ENCODE assay signal across 1 cellular context in the genomic region with DNA sequence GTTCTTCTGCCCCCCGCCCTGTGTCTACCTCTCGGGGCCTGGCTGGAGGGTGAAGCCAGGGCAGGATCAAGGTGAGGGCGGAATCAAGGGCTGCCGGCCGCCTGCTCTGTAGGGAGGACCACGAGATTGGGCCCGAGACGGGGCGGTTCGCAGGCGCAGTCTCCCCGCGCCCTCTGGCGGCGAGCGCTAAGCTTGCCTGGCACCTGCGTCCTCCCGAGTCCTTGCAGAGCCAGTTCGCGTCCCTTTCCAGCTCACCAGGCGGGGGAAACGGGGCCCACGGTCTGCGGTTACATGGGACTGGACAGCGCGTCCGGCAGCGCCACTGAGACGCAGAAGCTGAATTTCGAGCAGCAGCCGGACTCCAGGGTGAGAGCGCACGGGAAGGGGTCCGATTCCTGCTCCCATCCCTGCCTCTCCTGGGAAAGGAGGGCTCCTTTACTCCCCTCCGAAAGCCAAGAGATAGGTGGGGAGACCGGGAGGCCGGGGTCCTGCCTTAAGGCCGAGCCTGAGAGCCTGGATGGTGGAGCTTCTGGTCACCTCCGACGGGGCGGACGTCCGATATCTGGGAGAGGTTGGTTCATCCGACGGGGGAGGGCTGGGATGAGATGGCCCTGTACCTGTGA.
TF ChIP-seq lines count a peak whose summit lies in the region.

No MANE protein-coding gene starts in this region.

TF ChIP-seq in K562, 482 proteins besides CTCF, POLR2A, EP300 and RAD21 (continued from another document and continues in another):
- TF ChIP-seq FOXJ2 (tag; IDR thresholded peaks at IDR 0.05) (no peak), ZNF175 (CRISPR knock-in tag; IDR thresholded peaks at IDR 0.05; ENCODE audit: low read depth) (no peak), HDGF (IDR thresholded peaks at IDR 0.05) (no peak), FOXM1 (IDR thresholded peaks at IDR 0.05; ENCODE audit: low read depth) (no peak), FOXM1 (CRISPR knock-in tag; IDR thresholded peaks at IDR 0.05; ENCODE audit: low read depth) (no peak), PURB (CRISPR knock-in tag; IDR thresholded peaks at IDR 0.05; ENCODE audit: low read depth) (no peak), XRCC5 (IDR thresholded peaks at IDR 0.05; ENCODE audit: low read depth, low read length) (0 out of 2 replicates have a peak, but pooled peaks have one; percentile 42), ZEB2 (IDR thresholded peaks at IDR 0.05) (no peak), MCM5 (IDR thresholded peaks at IDR 0.05; ENCODE audit: low read depth) (no peak), EWSR1 (IDR thresholded peaks at IDR 0.05; ENCODE audit: borderline replicate concordance, low read depth, partially characterized antibody) (no peak), CXXC5 (CRISPR knock-in tag; IDR thresholded peaks at IDR 0.05) (peak; percentile 41), RBM34 (IDR thresholded peaks at IDR 0.05; ENCODE audit: borderline replicate concordance, insufficient read depth, low read length) (no peak), ESRRA (IDR thresholded peaks at IDR 0.05; ENCODE audit: borderline replicate concordance, low read depth) (peak; percentile 26; the same call in 1 of the 2 replicates), CREM (IDR thresholded peaks at IDR 0.05; ENCODE audit: low read depth) (0 out of 2 replicates have a peak, but pooled peaks have one; percentile 18), CHD4 (IDR thresholded peaks at IDR 0.05; ENCODE audit: insufficient read depth, insufficient replicate concordance, low read depth, low read length, poor library complexity, severe bottlenecking) (no peak), CAMTA2 (CRISPR knock-in tag; conservative IDR thresholded peaks at IDR 0.05) (no peak), KAT8 (IDR thresholded peaks at IDR 0.05; ENCODE audit: low read depth) (no peak)
- TF ChIP-seq, protein P1, sequence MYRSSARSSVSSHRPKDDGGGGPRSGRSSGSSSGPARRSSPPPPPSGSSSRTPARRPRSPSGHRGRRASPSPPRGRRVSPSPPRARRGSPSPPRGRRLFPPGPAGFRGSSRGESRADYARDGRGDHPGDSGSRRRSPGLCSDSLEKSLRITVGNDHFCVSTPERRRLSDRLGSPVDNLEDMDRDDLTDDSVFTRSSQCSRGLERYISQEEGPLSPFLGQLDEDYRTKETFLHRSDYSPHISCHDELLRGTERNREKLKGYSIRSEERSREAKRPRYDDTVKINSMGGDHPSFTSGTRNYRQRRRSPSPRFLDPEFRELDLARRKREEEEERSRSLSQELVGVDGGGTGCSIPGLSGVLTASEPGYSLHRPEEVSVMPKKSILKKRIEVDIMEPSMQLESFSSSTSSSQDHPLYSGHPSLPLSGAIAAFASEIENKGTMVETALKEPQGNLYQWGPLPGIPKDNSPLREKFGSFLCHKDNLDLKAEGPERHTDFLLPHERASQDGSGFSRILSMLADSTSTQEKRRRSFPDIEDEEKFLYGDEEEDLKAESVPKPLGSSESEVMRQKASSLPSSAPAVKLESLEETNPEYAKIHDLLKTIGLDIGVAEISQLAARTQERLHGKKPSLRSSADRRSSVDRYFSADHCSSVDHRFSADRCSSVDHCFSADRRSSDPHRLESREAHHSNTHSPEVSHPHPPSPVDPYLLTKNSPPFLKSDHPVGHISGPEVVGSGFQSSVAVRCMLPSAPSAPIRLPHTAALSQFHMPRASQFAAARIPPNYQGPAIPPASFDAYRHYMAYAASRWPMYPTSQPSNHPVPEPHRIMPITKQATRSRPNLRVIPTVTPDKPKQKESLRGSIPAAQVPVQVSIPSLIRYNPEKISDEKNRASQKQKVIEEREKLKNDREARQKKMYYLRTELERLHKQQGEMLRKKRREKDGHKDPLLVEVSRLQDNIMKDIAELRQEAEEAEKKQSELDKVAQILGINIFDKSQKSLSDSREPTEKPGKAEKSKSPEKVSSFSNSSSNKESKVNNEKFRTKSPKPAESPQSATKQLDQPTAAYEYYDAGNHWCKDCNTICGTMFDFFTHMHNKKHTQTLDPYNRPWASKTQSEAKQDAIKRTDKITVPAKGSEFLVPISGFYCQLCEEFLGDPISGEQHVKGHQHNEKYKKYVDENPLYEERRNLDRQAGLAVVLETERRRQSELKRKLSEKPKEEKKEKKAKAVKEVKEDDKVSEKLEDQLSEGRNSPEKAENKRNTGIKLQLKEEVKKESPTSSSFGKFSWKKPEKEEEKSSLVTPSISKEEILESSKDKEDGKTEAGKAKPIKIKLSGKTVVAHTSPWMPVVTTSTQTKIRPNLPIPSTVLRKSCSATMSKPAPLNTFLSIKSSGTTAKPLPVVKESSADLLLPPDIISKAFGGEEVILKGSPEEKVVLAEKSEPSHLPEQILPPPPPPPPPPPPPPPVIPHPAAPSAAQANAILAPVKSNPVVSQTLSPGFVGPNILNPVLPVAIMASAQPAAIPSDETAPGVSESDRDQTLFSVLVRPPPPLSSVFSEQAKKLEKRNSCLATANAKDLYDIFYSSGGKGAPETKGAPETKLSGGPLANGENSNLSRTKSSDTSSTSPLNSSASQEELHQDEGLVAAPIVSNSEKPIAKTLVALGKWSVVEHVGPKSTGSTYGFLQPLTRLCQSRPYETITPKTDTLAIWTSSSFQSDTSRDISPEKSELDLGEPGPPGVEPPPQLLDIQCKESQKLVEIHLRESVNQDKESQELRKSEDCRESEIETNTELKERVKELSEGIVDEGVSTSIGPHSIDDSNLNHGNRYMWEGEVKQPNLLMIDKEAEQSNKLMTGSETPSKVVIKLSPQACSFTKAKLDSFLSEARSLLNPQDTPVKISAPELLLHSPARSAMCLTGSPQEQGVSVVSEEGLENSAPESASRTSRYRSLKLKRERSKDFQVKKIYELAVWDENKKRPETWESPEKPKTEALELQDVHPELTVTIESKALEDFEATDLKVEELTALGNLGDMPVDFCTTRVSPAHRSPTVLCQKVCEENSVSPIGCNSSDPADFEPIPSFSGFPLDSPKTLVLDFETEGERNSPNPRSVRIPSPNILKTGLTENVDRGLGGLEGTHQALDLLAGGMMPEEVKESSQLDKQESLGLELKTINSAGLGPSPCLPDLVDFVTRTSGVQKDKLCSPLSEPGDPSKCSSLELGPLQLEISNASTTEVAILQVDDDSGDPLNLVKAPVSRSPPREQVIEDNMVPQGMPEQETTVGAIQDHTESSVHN (IDR thresholded peaks at IDR 0.05; ENCODE audit: borderline replicate concordance in 1 of 2, low read depth in 1 of 2): no peak
- TF ChIP-seq, protein P2, sequence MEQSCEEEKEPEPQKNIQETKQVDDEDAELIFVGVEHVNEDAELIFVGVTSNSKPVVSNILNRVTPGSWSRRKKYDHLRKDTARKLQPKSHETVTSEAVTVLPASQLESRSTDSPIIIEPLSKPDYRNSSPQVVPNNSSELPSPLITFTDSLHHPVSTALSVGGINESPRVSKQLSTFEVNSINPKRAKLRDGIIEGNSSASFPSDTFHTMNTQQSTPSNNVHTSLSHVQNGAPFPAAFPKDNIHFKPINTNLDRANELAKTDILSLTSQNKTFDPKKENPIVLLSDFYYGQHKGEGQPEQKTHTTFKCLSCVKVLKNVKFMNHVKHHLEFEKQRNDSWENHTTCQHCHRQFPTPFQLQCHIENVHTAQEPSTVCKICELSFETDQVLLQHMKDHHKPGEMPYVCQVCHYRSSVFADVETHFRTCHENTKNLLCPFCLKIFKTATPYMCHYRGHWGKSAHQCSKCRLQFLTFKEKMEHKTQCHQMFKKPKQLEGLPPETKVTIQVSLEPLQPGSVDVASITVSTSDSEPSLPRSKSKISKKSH (CRISPR knock-in tag; IDR thresholded peaks at IDR 0.05): no peak
- TF ChIP-seq, protein P3, sequence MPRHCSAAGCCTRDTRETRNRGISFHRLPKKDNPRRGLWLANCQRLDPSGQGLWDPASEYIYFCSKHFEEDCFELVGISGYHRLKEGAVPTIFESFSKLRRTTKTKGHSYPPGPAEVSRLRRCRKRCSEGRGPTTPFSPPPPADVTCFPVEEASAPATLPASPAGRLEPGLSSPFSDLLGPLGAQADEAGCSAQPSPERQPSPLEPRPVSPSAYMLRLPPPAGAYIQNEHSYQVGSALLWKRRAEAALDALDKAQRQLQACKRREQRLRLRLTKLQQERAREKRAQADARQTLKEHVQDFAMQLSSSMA (CRISPR knock-in tag; IDR thresholded peaks at IDR 0.05): no peak
- TF ChIP-seq, protein P4, sequence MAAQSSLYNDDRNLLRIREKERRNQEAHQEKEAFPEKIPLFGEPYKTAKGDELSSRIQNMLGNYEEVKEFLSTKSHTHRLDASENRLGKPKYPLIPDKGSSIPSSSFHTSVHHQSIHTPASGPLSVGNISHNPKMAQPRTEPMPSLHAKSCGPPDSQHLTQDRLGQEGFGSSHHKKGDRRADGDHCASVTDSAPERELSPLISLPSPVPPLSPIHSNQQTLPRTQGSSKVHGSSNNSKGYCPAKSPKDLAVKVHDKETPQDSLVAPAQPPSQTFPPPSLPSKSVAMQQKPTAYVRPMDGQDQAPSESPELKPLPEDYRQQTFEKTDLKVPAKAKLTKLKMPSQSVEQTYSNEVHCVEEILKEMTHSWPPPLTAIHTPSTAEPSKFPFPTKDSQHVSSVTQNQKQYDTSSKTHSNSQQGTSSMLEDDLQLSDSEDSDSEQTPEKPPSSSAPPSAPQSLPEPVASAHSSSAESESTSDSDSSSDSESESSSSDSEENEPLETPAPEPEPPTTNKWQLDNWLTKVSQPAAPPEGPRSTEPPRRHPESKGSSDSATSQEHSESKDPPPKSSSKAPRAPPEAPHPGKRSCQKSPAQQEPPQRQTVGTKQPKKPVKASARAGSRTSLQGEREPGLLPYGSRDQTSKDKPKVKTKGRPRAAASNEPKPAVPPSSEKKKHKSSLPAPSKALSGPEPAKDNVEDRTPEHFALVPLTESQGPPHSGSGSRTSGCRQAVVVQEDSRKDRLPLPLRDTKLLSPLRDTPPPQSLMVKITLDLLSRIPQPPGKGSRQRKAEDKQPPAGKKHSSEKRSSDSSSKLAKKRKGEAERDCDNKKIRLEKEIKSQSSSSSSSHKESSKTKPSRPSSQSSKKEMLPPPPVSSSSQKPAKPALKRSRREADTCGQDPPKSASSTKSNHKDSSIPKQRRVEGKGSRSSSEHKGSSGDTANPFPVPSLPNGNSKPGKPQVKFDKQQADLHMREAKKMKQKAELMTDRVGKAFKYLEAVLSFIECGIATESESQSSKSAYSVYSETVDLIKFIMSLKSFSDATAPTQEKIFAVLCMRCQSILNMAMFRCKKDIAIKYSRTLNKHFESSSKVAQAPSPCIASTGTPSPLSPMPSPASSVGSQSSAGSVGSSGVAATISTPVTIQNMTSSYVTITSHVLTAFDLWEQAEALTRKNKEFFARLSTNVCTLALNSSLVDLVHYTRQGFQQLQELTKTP (IDR thresholded peaks at IDR 0.05; ENCODE audit: low read depth in 1 of 2, partially characterized antibody in 2 of 2): no peak
- TF ChIP-seq, protein P5, sequence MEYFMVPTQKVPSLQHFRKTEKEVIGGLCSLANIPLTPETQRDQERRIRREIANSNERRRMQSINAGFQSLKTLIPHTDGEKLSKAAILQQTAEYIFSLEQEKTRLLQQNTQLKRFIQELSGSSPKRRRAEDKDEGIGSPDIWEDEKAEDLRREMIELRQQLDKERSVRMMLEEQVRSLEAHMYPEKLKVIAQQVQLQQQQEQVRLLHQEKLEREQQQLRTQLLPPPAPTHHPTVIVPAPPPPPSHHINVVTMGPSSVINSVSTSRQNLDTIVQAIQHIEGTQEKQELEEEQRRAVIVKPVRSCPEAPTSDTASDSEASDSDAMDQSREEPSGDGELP (CRISPR knock-in tag; IDR thresholded peaks at IDR 0.05; ENCODE audit: borderline replicate concordance): peak; percentile 54; the same call in 1 of the 2 replicates
